In the genomic region with DNA sequence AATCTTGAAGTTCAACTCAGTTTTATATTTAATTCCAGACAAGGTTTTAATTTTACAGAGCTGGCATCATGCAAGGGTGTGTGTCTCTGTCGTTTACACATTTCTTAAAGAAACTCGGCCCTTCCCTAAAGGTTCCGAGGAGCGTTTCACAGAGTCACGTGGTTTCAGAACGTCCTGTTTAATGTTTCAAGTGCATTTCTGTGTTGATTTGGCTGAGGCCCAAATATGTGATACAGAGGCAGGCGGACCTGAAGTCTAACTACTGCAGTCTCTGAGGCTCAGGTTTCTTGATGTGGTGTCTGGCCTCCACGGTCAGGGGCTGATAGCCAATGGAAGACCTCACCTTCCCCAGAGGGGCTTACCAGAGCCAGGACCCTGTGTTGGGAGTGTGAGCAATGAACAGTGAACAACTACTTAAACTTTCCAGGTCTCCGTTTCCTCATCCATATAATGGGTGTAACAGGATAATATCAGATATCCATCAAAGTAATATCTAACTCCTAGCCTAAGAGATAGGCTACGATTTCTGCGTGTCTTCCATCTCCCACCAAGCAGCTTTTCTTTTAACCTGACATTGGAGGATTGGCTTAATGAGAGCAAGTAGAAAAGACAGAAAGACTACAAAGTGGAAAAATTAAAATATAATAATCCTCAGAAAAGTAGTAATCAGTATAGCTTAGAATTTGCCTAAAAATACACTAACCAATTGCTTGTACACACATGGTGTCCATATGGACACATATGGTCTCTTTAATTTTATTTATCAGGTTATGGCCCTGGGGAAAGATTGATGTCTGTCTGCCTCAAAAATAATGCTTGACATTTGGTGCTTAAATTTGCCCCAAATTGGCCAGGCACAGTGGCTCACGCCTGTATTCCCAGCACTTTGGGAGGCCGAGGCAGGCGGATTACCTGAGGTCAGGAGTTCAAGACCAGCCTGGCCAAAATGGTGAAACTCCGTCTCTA, we compare ENCODE assay signal across 8 cellular contexts. TPM values are rescaled to one million over a fixed set of nuclear protein-coding genes. Genes with fewer than 3 reads are reported as not detected.
DNase-seq lines count a peak whose midpoint lies in the region; ATAC-seq and TF ChIP-seq lines count a peak whose summit lies in the region.

No MANE protein-coding gene starts in this region.

- H3K4me1 ChIP-seq in KMS-11 (ENCODE audit: low read depth, poor library complexity, severe bottlenecking) (peaks cover 15% of the 10 kb centered on the region), rectal smooth muscle tissue (ENCODE audit: control insufficient read depth, insufficient read depth, low read length) (peaks cover 6% of the 10 kb centered on the region)

- peak overlapping the region; percentile 60; the same call in 1 of the 2 replicates for H3K9ac ChIP-seq in KMS-11
- no peak overlapping the region for H3K9ac ChIP-seq in rectal smooth muscle tissue (ENCODE audit: low read length)

- H2AFZ ChIP-seq in KMS-11 (ENCODE audit: low read depth) = peak overlapping the region; percentile 95

- no peak for ATAC-seq in GM18867 (IDR thresholded peaks at IDR 0.05; ENCODE audit: unreplicated experiment)

- H3K36me3 ChIP-seq in KMS-11 (ENCODE audit: insufficient read depth) (no peaks in the 10 kb centered on the region), rectal smooth muscle tissue (ENCODE audit: control insufficient read depth, insufficient read depth, low read length) (no peaks in the 10 kb centered on the region)

- H3K27me3 ChIP-seq in KMS-11 (ENCODE audit: insufficient read depth, low read depth) (no peaks in the 10 kb centered on the region), rectal smooth muscle tissue (ENCODE audit: control insufficient read depth, insufficient read depth, low read length) (no peaks in the 10 kb centered on the region)

- H3K79me2 ChIP-seq in KMS-11 (ENCODE audit: insufficient read depth, low read depth) = no peaks in the 10 kb centered on the region

- DNase-seq in Caki2 (ENCODE audit: low read depth) (peak; percentile 75), T follicular helper cell (ENCODE audit: low read depth) (peak; percentile 7), fibroblast of mammary gland (ENCODE audit: low read depth) (peak; percentile 44), NK-92 (lab: John Stamatoyannopoulos, UW; ENCODE audit: unreplicated experiment) (no peak), GOT3 (lab: John Stamatoyannopoulos, UW) (no peak)

- TF ChIP-seq CTCF in KMS-11 (conservative IDR thresholded peaks at IDR 0.05; ENCODE audit: low read depth, low read length) (no peak), fibroblast of mammary gland (conservative IDR thresholded peaks at IDR 0.05; ENCODE audit: control insufficient read depth, insufficient read depth, low read depth, low read length) (no peak)

- H3K4me3 ChIP-seq in KMS-11 (IDR thresholded peaks at IDR 0.05; ENCODE audit: insufficient read depth, low read depth, low read length) = peak overlapping the region; percentile 66
- peak overlapping the region; percentile 56 for H3K4me3 ChIP-seq in fibroblast of mammary gland (ENCODE audit: control insufficient read depth, low read depth, low read length)
- peak overlapping the region; percentile 70 for H3K4me3 ChIP-seq in rectal smooth muscle tissue (ENCODE audit: low read length)

- H3K27ac ChIP-seq in KMS-11 (peak overlapping the region; percentile 62), rectal smooth muscle tissue (ENCODE audit: low read depth, low read length) (no peak overlapping the region)

- H3K4me2 ChIP-seq in KMS-11 = peak overlapping the region; percentile 82

- no peaks in the 10 kb centered on the region for H4K20me1 ChIP-seq in KMS-11 (ENCODE audit: insufficient read depth)

- in situ Hi-C loops in Caki2 (cut with HindIII; ENCODE audit: low pct_unique_long_range_greater_than_20kb, low sequenced_read_pairs) = no loop called here

RNA-seq across cellular contexts. Expression of gene TRIM2, which starts 50.0 kb away (rescaled TPM):
- 23.8 and 43.7 TPM in 2 replicates for total RNA-seq in Caki2 (2014; rRNA removed; shearing (Covaris generic); ENCODE audit: low replicate concordance)

Comparison
In these comparisons a context has a peak if more than half of its experiments do, and no peak if none do; other contexts are left out.
1. DNase-seq: peak in Caki2 (single experiment), T follicular helper cell (single experiment) and fibroblast of mammary gland (single experiment); none in NK-92 (single experiment) and GOT3 (single experiment).
2. Peak in every context shown above with its lines, with median percentiles within 50 percentile points of each other: H3K4me3 ChIP-seq.